ENCODE assay signal across 8 cellular contexts in the genomic region with DNA sequence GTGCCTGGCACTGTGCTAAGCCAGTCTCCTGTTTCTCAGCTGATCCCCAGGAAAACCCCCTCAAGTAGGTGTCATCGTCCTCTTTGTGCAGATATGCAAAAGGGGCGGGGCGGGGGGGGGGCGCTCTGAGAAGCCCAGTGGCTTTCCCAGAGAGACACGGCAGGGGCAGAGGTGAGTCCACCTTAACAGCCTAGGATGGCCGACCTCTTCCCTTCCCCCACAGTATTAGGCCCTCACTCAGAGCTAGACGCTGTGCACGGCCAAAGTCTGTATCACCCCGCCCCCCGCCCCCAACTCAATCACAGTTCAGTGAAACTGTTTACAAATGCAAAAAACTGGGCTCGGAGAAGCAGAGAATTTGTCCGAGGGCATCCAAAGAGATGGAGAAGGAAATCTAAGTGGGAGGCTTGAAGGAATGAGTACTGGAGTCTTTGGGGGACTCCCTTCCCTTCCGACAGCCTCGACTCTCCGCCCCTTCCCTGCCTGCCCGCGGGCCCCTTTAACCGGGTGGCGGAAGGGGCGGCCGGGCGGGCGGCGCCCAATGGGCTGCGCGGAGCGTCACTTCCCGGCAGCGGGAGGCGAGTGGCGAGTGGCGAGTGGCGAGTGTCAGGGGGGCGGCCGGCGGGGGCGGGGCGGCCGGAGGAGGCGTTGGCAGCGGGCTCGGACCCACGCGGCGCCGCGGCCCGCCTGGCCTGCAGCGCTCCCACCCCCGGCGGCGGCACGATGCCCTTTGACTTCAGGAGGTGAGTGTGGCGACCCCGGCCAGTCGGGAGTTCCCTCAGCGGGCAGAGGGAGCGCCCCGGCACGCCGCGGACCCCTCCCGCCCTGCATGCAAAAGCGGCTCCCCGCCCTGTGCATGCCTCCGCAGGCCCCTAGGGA. TPM values are rescaled to one million over a fixed set of nuclear protein-coding genes. Genes with fewer than 3 reads are reported as not detected.
DNase-seq lines count a peak whose midpoint lies in the region; ATAC-seq lines count a peak whose summit lies in the region.

A gene with protein sequence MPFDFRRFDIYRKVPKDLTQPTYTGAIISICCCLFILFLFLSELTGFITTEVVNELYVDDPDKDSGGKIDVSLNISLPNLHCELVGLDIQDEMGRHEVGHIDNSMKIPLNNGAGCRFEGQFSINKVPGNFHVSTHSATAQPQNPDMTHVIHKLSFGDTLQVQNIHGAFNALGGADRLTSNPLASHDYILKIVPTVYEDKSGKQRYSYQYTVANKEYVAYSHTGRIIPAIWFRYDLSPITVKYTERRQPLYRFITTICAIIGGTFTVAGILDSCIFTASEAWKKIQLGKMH (plus strand): TSS at position 561 of the 879 bp plus-strand sequence. CDS start 163 bp downstream, at position 724.

- DNase-seq in Ammon's horn (ENCODE audit: low spot score) = peak; percentile 89
- DNase-seq in NCI-H82 (lab: John Stamatoyannopoulos, UW) = peak; percentile 81
- DNase-seq in effector memory CD8-positive, alpha-beta T cell = peak; percentile 58 to 61 (median 59)
- DNase-seq in medulla oblongata (ENCODE audit: extremely low spot score) = peak; percentile 92
- peak; percentile 41 for DNase-seq in stimulated activated CD8-positive, alpha-beta memory T cell treated with anti-CD3 and anti-CD28 coated beads, Interleukin-12 subunit alpha, Interleukin-12 subunit beta, amount 100 ng/mL, for 24 hours (ENCODE audit: extremely low read depth)

- ATAC-seq in GM19023 (IDR thresholded peaks at IDR 0.05; ENCODE audit: unreplicated experiment) (peak; percentile 79), HG03139 (IDR thresholded peaks at IDR 0.05; ENCODE audit: unreplicated experiment) (peak; percentile 64)
- ATAC-seq in effector memory CD8-positive, alpha-beta T cell (replicated peaks) = peak; percentile 71

- peak within 1 kb of the TSS; percentile 87 to 88 for H3K4me3 Mint-ChIP-seq in effector memory CD8-positive, alpha-beta T cell

- no peaks in the 10 kb centered on the region for H3K9me3 Mint-ChIP-seq in effector memory CD8-positive, alpha-beta T cell

- H3K27ac Mint-ChIP-seq in effector memory CD8-positive, alpha-beta T cell = peak within 1 kb of the TSS; percentile 95 to 96

- POLR2A ChIA-PET in activated CD8-positive, alpha-beta memory T cell treated with anti-CD3 and anti-CD28 coated beads for 36 hours (lab: Charles Lee) = interaction anchor here (0.6 to 1.9 kb wide), 3 partner anchors 63 to 1447 kb away, joined by 3 to 10 read pairs (median 4); partner anchors contain the start of gene DUSP1

- CTCF ChIA-PET in activated CD8-positive, alpha-beta memory T cell treated with anti-CD3 and anti-CD28 coated beads for 36 hours (lab: Charles Lee) = interaction anchor here (0.8 to 1.5 kb wide), 2 partner anchors 26 to 63 kb away, joined by 3 read pairs; partner anchors contain the start of gene DUSP1

- H3K4me1 Mint-ChIP-seq in effector memory CD8-positive, alpha-beta T cell (ENCODE audit: low read depth in 2 of 2) = peaks cover 20 to 40% of the 10 kb centered on the region in 2 donors

- peaks cover 26% of the 10 kb centered on the region for H3K36me3 Mint-ChIP-seq in effector memory CD8-positive, alpha-beta T cell (ENCODE audit: insufficient read depth)

- H3K27me3 Mint-ChIP-seq in effector memory CD8-positive, alpha-beta T cell = no peaks in the 10 kb centered on the region

RNA-seq across cellular contexts. Expression of the gene that starts here (rescaled TPM):
- 10 to 100 TPM; 39.7 to 41.0 TPM for total RNA-seq in activated CD8-positive, alpha-beta memory T cell treated with anti-CD3 and anti-CD28 coated beads for 36 hours

Comparison
In these comparisons a context has a peak if more than half of its experiments do, and no peak if none do; other contexts are left out.
1. Peak in every context shown above with its lines: DNase-seq and ATAC-seq.
2. DNase-seq: peak in every context shown above with its lines; median percentile 92 in medulla oblongata; 89 in Ammon's horn; 81 in NCI-H82; 59 in effector memory CD8-positive, alpha-beta T cell; 41 in stimulated activated CD8-positive, alpha-beta memory T cell treated with anti-CD3 and anti-CD28 coated beads, Interleukin-12 subunit alpha, Interleukin-12 subunit beta, amount 100 ng/mL, for 24 hours.